Comparison of ENCODE assay signal across 19 cellular contexts in the genomic region with DNA sequence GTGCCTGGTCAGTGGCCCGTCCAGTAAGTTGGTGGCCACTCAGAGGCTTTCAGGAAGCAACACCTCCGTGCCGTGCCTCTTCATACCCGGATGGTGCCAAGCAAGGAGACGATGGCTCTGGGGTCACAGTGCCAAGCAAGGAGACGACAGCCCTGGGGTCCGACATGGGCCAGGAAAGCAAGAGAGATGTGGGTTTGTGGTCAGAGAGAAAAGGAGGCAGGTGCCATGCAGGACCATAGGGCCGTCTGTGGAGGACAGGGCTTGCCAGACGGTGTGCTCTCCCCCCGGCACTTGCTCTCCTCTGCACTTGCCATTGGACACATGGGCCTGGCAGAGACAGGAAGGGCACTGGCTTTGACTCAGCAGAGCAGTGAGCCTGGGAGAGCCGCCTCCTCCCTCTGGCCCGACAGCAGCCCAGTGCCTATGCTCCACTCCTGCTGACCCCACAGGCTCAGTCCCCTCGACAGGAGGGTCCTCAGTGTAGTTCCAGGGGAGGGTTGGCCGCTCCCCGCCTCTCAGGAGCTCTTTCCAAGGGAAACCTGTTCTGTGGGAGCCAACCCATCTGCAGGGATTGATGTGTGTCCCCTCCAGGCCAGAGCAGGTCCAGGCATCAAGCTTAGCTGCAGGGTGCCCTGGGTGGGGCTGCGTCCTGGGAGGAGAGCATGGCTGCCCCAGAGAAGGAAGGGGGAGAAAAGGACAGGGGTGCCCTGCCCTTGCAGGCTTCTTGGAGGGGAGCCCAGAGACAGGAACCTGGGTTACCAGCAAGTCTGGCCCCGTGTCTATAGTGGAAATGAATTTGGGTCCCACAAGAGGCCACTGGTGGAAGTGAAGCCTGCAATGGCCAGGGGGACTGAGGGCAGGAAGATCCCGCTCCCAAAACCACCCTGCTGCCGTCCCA. TPM values are rescaled to one million over a fixed set of nuclear protein-coding genes. Genes with fewer than 3 reads are reported as not detected.
DNase-seq lines count a peak whose midpoint lies in the region; ATAC-seq, FAIRE-seq and TF ChIP-seq lines count a peak whose summit lies in the region.
"Had no signal": no experiment of that assay in that cellular context is flagged by ENCODE, and none has a peak within 500 bp of the region (broad histone marks: within the 10 kb centered on the region; RNA-seq: fewer than 3 reads in every experiment).

No MANE protein-coding gene starts in this region.

- H3K27me3 Mint-ChIP-seq in activated naive CD8-positive, alpha-beta T cell treated with anti-CD3 and anti-CD28 coated beads, Interleukin-2, amount 10 ng/mL, durations not matched to agents 7 days and 5 days: peaks cover 11% of the 10 kb centered on the region
- H3K27me3 Mint-ChIP-seq in activated naive CD8-positive, alpha-beta T cell treated with anti-CD3 and anti-CD28 coated beads for 36 hours: no peaks in the 10 kb centered on the region
- H3K27me3 Mint-ChIP-seq in neural crest cell (ENCODE audit: low read depth): no peaks in the 10 kb centered on the region

- ATAC-seq in activated naive CD8-positive, alpha-beta T cell treated with anti-CD3 and anti-CD28 coated beads, Interleukin-2, amount 10 ng/mL, durations not matched to agents 7 days and 5 days (ENCODE audit: low read depth): no peak
- no peak for ATAC-seq in GM21723 (IDR thresholded peaks at IDR 0.05; ENCODE audit: unreplicated experiment)

- no peak overlapping the region for H4K5ac ChIP-seq in H1 (ENCODE audit: insufficient read length, low read depth, low read length)

- DNase-seq in activated naive CD8-positive, alpha-beta T cell treated with anti-CD3 and anti-CD28 coated beads, Interleukin-2, amount 10 ng/mL, durations not matched to agents 7 days and 5 days: peak; percentile 19
- DNase-seq in activated naive CD8-positive, alpha-beta T cell treated with anti-CD3 and anti-CD28 coated beads for 36 hours: no peak
- DNase-seq in H1 (ENCODE audit: low read depth in 1 of 2, low spot score in 2 of 2): no peak
- DNase-seq in neural crest cell (ENCODE audit: low read depth, low spot score): no peak
- DNase-seq in suprapubic skin (ENCODE audit: low spot score in 2 of 2): no peak
- DNase-seq in activated gamma-delta T cell (lab: John Stamatoyannopoulos, UW): no peak
- no peak for DNase-seq in NCI-H2196 (lab: John Stamatoyannopoulos, UW; ENCODE audit: unreplicated experiment)
- DNase-seq: COR-L47, GOT3, KG1, NCI-H1092, NCI-H1694 treated with DMSO at 0.1 percent for 48 hours, NCI-H446, PC-9 had no signal

- H3K27ac Mint-ChIP-seq in activated naive CD8-positive, alpha-beta T cell treated with anti-CD3 and anti-CD28 coated beads, Interleukin-2, amount 10 ng/mL, durations not matched to agents 7 days and 5 days: no peak overlapping the region
- H3K27ac Mint-ChIP-seq in activated naive CD8-positive, alpha-beta T cell treated with anti-CD3 and anti-CD28 coated beads for 36 hours: no peak overlapping the region
- peak overlapping the region; percentile 23 for H3K27ac Mint-ChIP-seq in neural crest cell (ENCODE audit: unreplicated experiment)
- H3K27ac Mint-ChIP-seq: CD14-positive monocyte had no signal

- H3K9me3 Mint-ChIP-seq in activated naive CD8-positive, alpha-beta T cell treated with anti-CD3 and anti-CD28 coated beads, Interleukin-2, amount 10 ng/mL, durations not matched to agents 7 days and 5 days: no peaks in the 10 kb centered on the region
- no peaks in the 10 kb centered on the region for H3K9me3 Mint-ChIP-seq in activated naive CD8-positive, alpha-beta T cell treated with anti-CD3 and anti-CD28 coated beads for 36 hours
- H3K9me3 Mint-ChIP-seq in neural crest cell: no peaks in the 10 kb centered on the region
- H3K9me3 Mint-ChIP-seq: CD14-positive monocyte had no signal

- no peak overlapping the region for H3K56ac ChIP-seq in H1 (replicated peaks; ENCODE audit: insufficient read length, low read depth, low read length)

- no peak overlapping the region for H2BK120ac ChIP-seq in H1 (replicated peaks; ENCODE audit: low read depth, low read length)

- CTCF ChIA-PET in H1 (lab: Charles Lee; ENCODE audit: partially characterized antibody): interaction anchor here (0.7 to 1.7 kb wide), 2 partner anchors 21 to 116 kb away, joined by 3 to 4 read pairs; no protein-coding TSS in a partner anchor

- peaks cover 2% of the 10 kb centered on the region for H3K4me1 Mint-ChIP-seq in activated naive CD8-positive, alpha-beta T cell treated with anti-CD3 and anti-CD28 coated beads, Interleukin-2, amount 10 ng/mL, durations not matched to agents 7 days and 5 days
- H3K4me1 Mint-ChIP-seq in activated naive CD8-positive, alpha-beta T cell treated with anti-CD3 and anti-CD28 coated beads for 36 hours: no peaks in the 10 kb centered on the region
- peaks cover under 1% of the 10 kb centered on the region for H3K4me1 Mint-ChIP-seq in neural crest cell
- H3K4me1 Mint-ChIP-seq: CD14-positive monocyte had no signal

- H3K4me3 Mint-ChIP-seq in activated naive CD8-positive, alpha-beta T cell treated with anti-CD3 and anti-CD28 coated beads, Interleukin-2, amount 10 ng/mL, durations not matched to agents 7 days and 5 days: no peak overlapping the region
- no peak overlapping the region for H3K4me3 Mint-ChIP-seq in activated naive CD8-positive, alpha-beta T cell treated with anti-CD3 and anti-CD28 coated beads for 36 hours
- no peak overlapping the region for H3K4me3 Mint-ChIP-seq in neural crest cell
- H3K4me3 Mint-ChIP-seq: CD14-positive monocyte had no signal

- no peaks in the 10 kb centered on the region; the same call in 1 of the 2 replicates for H3K23me2 ChIP-seq in H1 (ENCODE audit: low read depth, low read length)

- WGBS in H1 (ENCODE audit: extremely low coverage in 1 of 2, insufficient coverage in 1 of 2, insufficient read length in 1 of 2, insufficient replicate concordance in 2 of 2, low coverage in 1 of 2, low lambda C conversion rate in 2 of 2, missing lambda C conversion rate in 1 of 2), 2 experiments: 92% methylated on average over 15 of the region's 19 CpGs; no CpG with 5 or more reads in 1 of the 2 experiments
- 57% methylated on average over 16 of the region's 19 CpGs for WGBS in suprapubic skin

- H3K4me3 ChIP-seq in H1 (ENCODE audit: extremely low read depth in 1 of 4, insufficient read depth in 2 of 4, low read depth in 3 of 4, low read length in 4 of 4): no peak overlapping the region
- no peak overlapping the region for H3K4me3 ChIP-seq in suprapubic skin
- H3K4me3 ChIP-seq: PC-9 had no signal

- H2BK20ac ChIP-seq in H1 (ENCODE audit: low read length): no peak overlapping the region; the same call in 1 of the 2 replicates

- H2BK12ac ChIP-seq in H1 (ENCODE audit: low read depth, low read length): peak overlapping the region; percentile 9; the same call in 1 of the 2 replicates

- no peak overlapping the region for H2BK15ac ChIP-seq in H1 (ENCODE audit: low read length)

- no peak overlapping the region for H2BK5ac ChIP-seq in H1 (ENCODE audit: low read depth, low read length)

- H3K79me2 ChIP-seq in H1 (ENCODE audit: control insufficient read depth in 1 of 2, insufficient read depth in 2 of 2, low read length in 2 of 2): no peaks in the 10 kb centered on the region

- H3K4me2 ChIP-seq in H1 (ENCODE audit: insufficient read depth in 1 of 2, low read depth in 2 of 2, low read length in 2 of 2): no peak overlapping the region
- H3K4me2 ChIP-seq: PC-9 had no signal

- H3K4me1 ChIP-seq in H1 (replicated peaks in 1 of 4; ENCODE audit: control insufficient read depth in 3 of 4, insufficient read depth in 4 of 4, low read length in 3 of 4) (no peaks in the 10 kb centered on the region; a peak in 1 of 7 replicates), suprapubic skin (peaks cover 90% of the 10 kb centered on the region)

- POLR2A ChIA-PET in activated naive CD8-positive, alpha-beta T cell treated with anti-CD3 and anti-CD28 coated beads, Interleukin-2, amount 10 ng/mL, durations not matched to agents 7 days and 5 days (lab: Charles Lee): no interaction called here
- POLR2A ChIA-PET in H1 (lab: Charles Lee; ENCODE audit: partially characterized antibody): no interaction called here

- no peak overlapping the region for H2AK5ac ChIP-seq in H1 (ENCODE audit: low read depth, low read length)

- H4K91ac ChIP-seq in H1 (replicated peaks; ENCODE audit: insufficient read length, low read length): no peak overlapping the region

- H3K9ac ChIP-seq in H1 (replicated peaks in 1 of 4; ENCODE audit: extremely low read depth in 1 of 4, low read depth in 3 of 4, low read length in 3 of 4): no peak overlapping the region

- no peak for FAIRE-seq in H1 (lab: Jason Lieb, UNC)
- FAIRE-seq: A204.1 had no signal

- TF ChIP-seq EP300 in H1 (IDR thresholded peaks at IDR 0.05; ENCODE audit: borderline replicate concordance in 1 of 2, low read depth in 2 of 2, low read length in 2 of 2) (no peak), suprapubic skin (IDR thresholded peaks at IDR 0.05) (no peak)

- H4K20me1 ChIP-seq in H1 (replicated peaks in 1 of 2; ENCODE audit: control insufficient read depth in 1 of 2, insufficient read depth in 2 of 2, low read length in 2 of 2): no peaks in the 10 kb centered on the region

- TF ChIP-seq RAD21 in H1 (IDR thresholded peaks at IDR 0.05 in 1 of 2, conservative IDR thresholded peaks at IDR 0.05 in 1 of 2; ENCODE audit: low read depth in 2 of 2, low read length in 2 of 2): no peak

- H4K8ac ChIP-seq in H1 (ENCODE audit: extremely low read depth, insufficient read depth, low read length): no peak overlapping the region; the same call in 1 of the 2 replicates

- H3K27ac ChIP-seq in H1 (ENCODE audit: low read depth, low read length) (no peak overlapping the region), suprapubic skin (peak overlapping the region; percentile 78)
- H3K27ac ChIP-seq: HL-60, PC-9 had no signal

- no peak overlapping the region for H3K18ac ChIP-seq in H1 (ENCODE audit: extremely low read depth, low read length)

- no peak overlapping the region for H3K14ac ChIP-seq in H1 (ENCODE audit: insufficient read length)

- H3K9me3 ChIP-seq in H1 (ENCODE audit: insufficient read depth in 2 of 2, low read depth in 1 of 2, low read length in 1 of 2) (no peaks in the 10 kb centered on the region), suprapubic skin (no peaks in the 10 kb centered on the region)

- H2AFZ ChIP-seq in H1 (ENCODE audit: low read length): no peak overlapping the region
- H2AFZ ChIP-seq: PC-9 had no signal

- TF ChIP-seq CTCF in H1 (IDR thresholded peaks at IDR 0.05; ENCODE audit: control extremely low read depth in 1 of 3, insufficient read depth in 1 of 3, low read depth in 1 of 3, low read length in 3 of 3): no peak
- TF ChIP-seq CTCF in neural crest cell (conservative IDR thresholded peaks at IDR 0.05): no peak
- TF ChIP-seq CTCF in suprapubic skin (IDR thresholded peaks at IDR 0.05): no peak

- TF ChIP-seq POLR2A in H1 (IDR thresholded peaks at IDR 0.05; ENCODE audit: control extremely low read depth in 1 of 2, low read depth in 2 of 2, low read length in 2 of 2) (no peak), suprapubic skin (IDR thresholded peaks at IDR 0.05) (no peak)

- no peak overlapping the region for H3K4ac ChIP-seq in H1 (replicated peaks; ENCODE audit: insufficient read length, low read depth, low read length)

- H3K27me3 ChIP-seq in H1 (replicated peaks in 1 of 4; ENCODE audit: control insufficient read depth in 3 of 4, extremely low read depth in 1 of 4, insufficient read depth in 3 of 4, low read length in 3 of 4) (no peaks in the 10 kb centered on the region), suprapubic skin (no peaks in the 10 kb centered on the region)

- H3K23ac ChIP-seq in H1 (ENCODE audit: insufficient read length): no peak overlapping the region

- H3K36me3 Mint-ChIP-seq in activated naive CD8-positive, alpha-beta T cell treated with anti-CD3 and anti-CD28 coated beads, Interleukin-2, amount 10 ng/mL, durations not matched to agents 7 days and 5 days: no peaks in the 10 kb centered on the region
- H3K36me3 Mint-ChIP-seq in activated naive CD8-positive, alpha-beta T cell treated with anti-CD3 and anti-CD28 coated beads for 36 hours: no peaks in the 10 kb centered on the region
- H3K36me3 Mint-ChIP-seq in neural crest cell (ENCODE audit: low read depth): no peaks in the 10 kb centered on the region
- H3K36me3 Mint-ChIP-seq: CD14-positive monocyte had no signal

- H3K36me3 ChIP-seq in H1 (ENCODE audit: control insufficient read depth in 2 of 4, insufficient read depth in 4 of 4, low read length in 3 of 4) (no peaks in the 10 kb centered on the region), suprapubic skin (no peaks in the 10 kb centered on the region)

- no peaks in the 10 kb centered on the region for H3K79me1 ChIP-seq in H1 (ENCODE audit: low read depth, low read length)

RNA-seq across cellular contexts. Expression of a gene that starts 7.6 kb away (rescaled TPM):
- not detected for total RNA-seq in activated naive CD8-positive, alpha-beta T cell treated with anti-CD3 and anti-CD28 coated beads, Interleukin-2, amount 10 ng/mL, durations not matched to agents 7 days and 5 days
- total RNA-seq in activated naive CD8-positive, alpha-beta T cell treated with anti-CD3 and anti-CD28 coated beads for 36 hours: not detected
- 0.38 TPM in 1 of 2 replicates, not detected in the other for total RNA-seq in H1 (2021; fragmentation: NEBNext Ultra II Directional; extraction: Animal tissue kit (Norgen Biotek cat#: 25700))
- polyA plus RNA-seq in H1 (2011; rRNA removed): 0.09 TPM in 1 of 2 replicates, not detected in the other
- not detected for polyA plus RNA-seq in H1 (2011; cell fraction: cytosol; rRNA removed)
- not detected for polyA plus RNA-seq in H1 (2011; cell fraction: nucleus; rRNA removed)
- not detected in 4 replicates for polyA plus RNA-seq in H1 (2012, experiment 1 of 2)
- polyA plus RNA-seq in H1 (2012, experiment 2 of 2): not detected
- polyA plus RNA-seq in H1 (2013, experiment 1 of 2): not detected
- polyA plus RNA-seq in H1 (2013, experiment 2 of 2): not detected
- polyA minus RNA-seq in H1 (2011; rRNA and poly(A)+ RNA removed): not detected in 2 replicates
- polyA minus RNA-seq in H1 (2011; cell fraction: cytosol; rRNA and poly(A)+ RNA removed): not detected
- not detected for polyA minus RNA-seq in H1 (2011; cell fraction: nucleus; rRNA and poly(A)+ RNA removed)
- not detected in 2 replicates for total RNA-seq in neural crest cell
- 1,000 to 10,000 TPM in 3 of 4 donors, 100 to 1,000 TPM in 1; 429 to 3,135 (median 2,230) TPM for total RNA-seq in suprapubic skin
- total RNA-seq: MCF 10A had no signal
- polyA plus RNA-seq: CD14-positive monocyte had no signal

RNA-seq across cellular contexts. Expression of a gene that starts 17.8 kb away (rescaled TPM):
- not detected for total RNA-seq in activated naive CD8-positive, alpha-beta T cell treated with anti-CD3 and anti-CD28 coated beads, Interleukin-2, amount 10 ng/mL, durations not matched to agents 7 days and 5 days
- not detected for total RNA-seq in activated naive CD8-positive, alpha-beta T cell treated with anti-CD3 and anti-CD28 coated beads for 36 hours
- not detected in 2 replicates for total RNA-seq in H1 (2021; fragmentation: NEBNext Ultra II Directional; extraction: Animal tissue kit (Norgen Biotek cat#: 25700))
- not detected in 2 replicates for polyA plus RNA-seq in H1 (2011; rRNA removed)
- not detected for polyA plus RNA-seq in H1 (2011; cell fraction: cytosol; rRNA removed)
- not detected for polyA plus RNA-seq in H1 (2011; cell fraction: nucleus; rRNA removed)
- polyA plus RNA-seq in H1 (2012, experiment 1 of 2): not detected in 4 replicates
- not detected for polyA plus RNA-seq in H1 (2012, experiment 2 of 2)
- polyA plus RNA-seq in H1 (2013, experiment 1 of 2): not detected
- not detected for polyA plus RNA-seq in H1 (2013, experiment 2 of 2)
- polyA minus RNA-seq in H1 (2011; rRNA and poly(A)+ RNA removed): not detected in 2 replicates
- not detected for polyA minus RNA-seq in H1 (2011; cell fraction: cytosol; rRNA and poly(A)+ RNA removed)
- not detected for polyA minus RNA-seq in H1 (2011; cell fraction: nucleus; rRNA and poly(A)+ RNA removed)
- total RNA-seq in neural crest cell: not detected in 2 replicates
- total RNA-seq in suprapubic skin: 100 to 1,000 TPM in 2 of 4 donors, 10 to 100 TPM in 2; 27.4 to 296 (median 105) TPM
- total RNA-seq: PC-9 had no signal
- polyA plus RNA-seq: CD14-positive monocyte had no signal

Comparison
In these comparisons a context has a peak if more than half of its experiments do, and no peak if none do; other contexts are left out.
1. RNA of a gene that starts 7.6 kb away (total RNA-seq): 429 to 3,135 TPM in suprapubic skin; not detected in activated naive CD8-positive, alpha-beta T cell treated with anti-CD3 and anti-CD28 coated beads, Interleukin-2, amount 10 ng/mL, durations not matched to agents 7 days and 5 days, not detected in activated naive CD8-positive, alpha-beta T cell treated with anti-CD3 and anti-CD28 coated beads for 36 hours, 0.38 TPM in H1 and not detected in neural crest cell; every median in the first group is over 100 times any median in the second.
2. RNA of a gene that starts 17.8 kb away (total RNA-seq): 27.4 to 296 TPM in suprapubic skin; not detected in activated naive CD8-positive, alpha-beta T cell treated with anti-CD3 and anti-CD28 coated beads, Interleukin-2, amount 10 ng/mL, durations not matched to agents 7 days and 5 days, not detected in activated naive CD8-positive, alpha-beta T cell treated with anti-CD3 and anti-CD28 coated beads for 36 hours, not detected in H1 and not detected in neural crest cell; every median in the first group is over 10 times any median in the second.